Comparison of ENCODE assay signal across 1 cellular context in the genomic region with DNA sequence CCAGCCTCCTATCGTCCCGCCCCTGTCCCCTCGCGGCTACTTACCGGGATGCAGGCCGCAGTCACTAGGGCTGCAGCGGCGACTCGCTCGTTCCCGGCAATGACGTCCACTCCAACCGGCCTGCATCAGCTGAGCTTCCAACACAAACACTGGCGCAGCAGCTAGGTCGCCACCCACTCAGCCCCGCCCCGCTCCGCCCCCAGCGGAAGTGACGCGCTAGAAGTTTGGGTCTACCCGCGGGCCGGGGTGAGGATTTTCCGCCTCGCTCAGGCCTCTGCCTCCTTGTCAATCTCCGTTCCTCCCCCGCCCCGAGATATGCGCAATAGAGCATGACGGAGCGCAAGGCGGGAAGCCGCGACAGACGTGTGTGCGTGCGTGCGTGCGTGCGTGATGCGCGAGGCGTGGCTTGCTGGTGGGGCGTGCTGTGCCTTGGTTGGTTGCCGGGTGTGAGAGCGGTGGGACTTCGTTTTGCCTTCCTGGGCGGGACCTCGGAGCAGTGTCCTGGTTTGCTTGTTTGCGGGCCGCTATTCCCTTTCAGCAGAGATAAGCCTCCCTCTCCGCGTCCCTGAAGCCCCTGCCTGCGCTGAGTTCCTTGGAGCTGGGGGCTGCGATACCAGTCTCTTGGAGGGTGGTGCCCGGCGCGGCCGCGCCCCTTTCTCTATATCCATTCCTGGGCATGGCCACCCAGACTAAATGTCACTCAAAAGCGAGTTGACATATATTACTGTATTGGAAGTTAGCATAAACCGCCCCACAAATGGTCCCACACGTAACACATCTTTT.
TF ChIP-seq lines count a peak whose summit lies in the region.

Gene PNPLA8 (minus strand): TSS at position 151 of the 783 bp plus-strand sequence. CDS start 10,644 bp downstream, outside the sequence.

TF ChIP-seq in HEK293, 187 proteins besides CTCF, POLR2A, EP300 and RAD21 (continued from another document and continues in another):
- TF ChIP-seq ZBTB26 (tag by site-specific recombination; optimal IDR thresholded peaks at IDR 0.05) (peak; percentile 91), ZNF488 (tag by site-specific recombination; IDR thresholded peaks at IDR 0.05) (no peak), ZNF132 (tag by site-specific recombination; IDR thresholded peaks at IDR 0.05; ENCODE audit: borderline replicate concordance) (no peak), ZNF544 (tag by site-specific recombination; IDR thresholded peaks at IDR 0.05) (no peak), ZNF2 (tag by site-specific recombination; IDR thresholded peaks at IDR 0.05) (no peak), BCL11A (tag by site-specific recombination; IDR thresholded peaks at IDR 0.05; ENCODE audit: low read depth) (0 out of 2 replicates have a peak, but pooled peaks have one; percentile 71), ZNF571 (tag by site-specific recombination; IDR thresholded peaks at IDR 0.05) (no peak), SETDB1 (IDR thresholded peaks at IDR 0.05; ENCODE audit: insufficient read length, low read length) (no peak), OSR2 (tag by site-specific recombination; IDR thresholded peaks at IDR 0.05) (no peak), GLIS2 (tag by site-specific recombination; IDR thresholded peaks at IDR 0.05) (no peak; the same call in 1 of the 2 replicates), ZNF560 (tag by site-specific recombination; IDR thresholded peaks at IDR 0.05; ENCODE audit: borderline replicate concordance) (no peak), ZNF184 (tag by site-specific recombination; IDR thresholded peaks at IDR 0.05) (no peak), ZNF785 (tag by site-specific recombination; IDR thresholded peaks at IDR 0.05) (no peak), ZSCAN30 (tag by site-specific recombination; IDR thresholded peaks at IDR 0.05) (no peak), PRDM1 (tag by site-specific recombination; IDR thresholded peaks at IDR 0.05) (no peak), SP2 (tag by site-specific recombination; IDR thresholded peaks at IDR 0.05) (peak; percentile 95), ZNF10 (tag by site-specific recombination; IDR thresholded peaks at IDR 0.05) (no peak), MEIS1 (CRISPR knock-in tag; IDR thresholded peaks at IDR 0.05; ENCODE audit: borderline replicate concordance) (no peak), ZNF16 (tag by site-specific recombination; IDR thresholded peaks at IDR 0.05; ENCODE audit: low read depth) (no peak), TRIM28 (IDR thresholded peaks at IDR 0.05; ENCODE audit: borderline replicate concordance, low read length) (no peak), ZFP41 (tag by site-specific recombination; IDR thresholded peaks at IDR 0.05; ENCODE audit: borderline replicate concordance) (no peak), REPIN1 (tag by site-specific recombination; IDR thresholded peaks at IDR 0.05; ENCODE audit: low read depth) (no peak), ZNF830 (tag by site-specific recombination; IDR thresholded peaks at IDR 0.05; ENCODE audit: low read depth) (no peak), ZNF664 (tag by site-specific recombination; IDR thresholded peaks at IDR 0.05) (no peak), ZNF146 (tag by site-specific recombination; IDR thresholded peaks at IDR 0.05) (no peak), ZNF239 (tag by site-specific recombination; IDR thresholded peaks at IDR 0.05) (no peak), ZNF18 (tag by site-specific recombination; IDR thresholded peaks at IDR 0.05) (peak; percentile 24; the same call in 1 of the 2 replicates), ZNF600 (tag by site-specific recombination; IDR thresholded peaks at IDR 0.05) (peak; percentile 98), KLF8 (tag by site-specific recombination; IDR thresholded peaks at IDR 0.05) (peak; percentile 92), ZNF555 (tag by site-specific recombination; conservative IDR thresholded peaks at IDR 0.05) (no peak), ZNF501 (tag by site-specific recombination; IDR thresholded peaks at IDR 0.05) (no peak; the same call in 1 of the 2 replicates), ZNF24 (tag by site-specific recombination; IDR thresholded peaks at IDR 0.05) (peak; percentile 12; the same call in 1 of the 2 replicates), ZNF223 (tag by site-specific recombination; IDR thresholded peaks at IDR 0.05) (no peak), ZBTB7A (tag by site-specific recombination; IDR thresholded peaks at IDR 0.05; ENCODE audit: low read depth) (no peak), ZNF335 (tag by site-specific recombination; conservative IDR thresholded peaks at IDR 0.05) (peak; percentile 93), ZNF549 (tag by site-specific recombination; IDR thresholded peaks at IDR 0.05) (no peak), MZF1 (tag by site-specific recombination; IDR thresholded peaks at IDR 0.05; ENCODE audit: borderline replicate concordance) (no peak; the same call in 1 of the 2 replicates), ZNF221 (tag by site-specific recombination; IDR thresholded peaks at IDR 0.05; ENCODE audit: borderline replicate concordance) (no peak), ZNF768 (tag by site-specific recombination; IDR thresholded peaks at IDR 0.05) (no peak), ZNF19 (tag by site-specific recombination; IDR thresholded peaks at IDR 0.05; ENCODE audit: low read depth) (no peak)
- TF ChIP-seq, protein P1, sequence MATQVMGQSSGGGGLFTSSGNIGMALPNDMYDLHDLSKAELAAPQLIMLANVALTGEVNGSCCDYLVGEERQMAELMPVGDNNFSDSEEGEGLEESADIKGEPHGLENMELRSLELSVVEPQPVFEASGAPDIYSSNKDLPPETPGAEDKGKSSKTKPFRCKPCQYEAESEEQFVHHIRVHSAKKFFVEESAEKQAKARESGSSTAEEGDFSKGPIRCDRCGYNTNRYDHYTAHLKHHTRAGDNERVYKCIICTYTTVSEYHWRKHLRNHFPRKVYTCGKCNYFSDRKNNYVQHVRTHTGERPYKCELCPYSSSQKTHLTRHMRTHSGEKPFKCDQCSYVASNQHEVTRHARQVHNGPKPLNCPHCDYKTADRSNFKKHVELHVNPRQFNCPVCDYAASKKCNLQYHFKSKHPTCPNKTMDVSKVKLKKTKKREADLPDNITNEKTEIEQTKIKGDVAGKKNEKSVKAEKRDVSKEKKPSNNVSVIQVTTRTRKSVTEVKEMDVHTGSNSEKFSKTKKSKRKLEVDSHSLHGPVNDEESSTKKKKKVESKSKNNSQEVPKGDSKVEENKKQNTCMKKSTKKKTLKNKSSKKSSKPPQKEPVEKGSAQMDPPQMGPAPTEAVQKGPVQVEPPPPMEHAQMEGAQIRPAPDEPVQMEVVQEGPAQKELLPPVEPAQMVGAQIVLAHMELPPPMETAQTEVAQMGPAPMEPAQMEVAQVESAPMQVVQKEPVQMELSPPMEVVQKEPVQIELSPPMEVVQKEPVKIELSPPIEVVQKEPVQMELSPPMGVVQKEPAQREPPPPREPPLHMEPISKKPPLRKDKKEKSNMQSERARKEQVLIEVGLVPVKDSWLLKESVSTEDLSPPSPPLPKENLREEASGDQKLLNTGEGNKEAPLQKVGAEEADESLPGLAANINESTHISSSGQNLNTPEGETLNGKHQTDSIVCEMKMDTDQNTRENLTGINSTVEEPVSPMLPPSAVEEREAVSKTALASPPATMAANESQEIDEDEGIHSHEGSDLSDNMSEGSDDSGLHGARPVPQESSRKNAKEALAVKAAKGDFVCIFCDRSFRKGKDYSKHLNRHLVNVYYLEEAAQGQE (tag by site-specific recombination; IDR thresholded peaks at IDR 0.05), result 0 out of 2 replicates have a peak, but pooled peaks have one; percentile 47
- TF ChIP-seq, protein P2, sequence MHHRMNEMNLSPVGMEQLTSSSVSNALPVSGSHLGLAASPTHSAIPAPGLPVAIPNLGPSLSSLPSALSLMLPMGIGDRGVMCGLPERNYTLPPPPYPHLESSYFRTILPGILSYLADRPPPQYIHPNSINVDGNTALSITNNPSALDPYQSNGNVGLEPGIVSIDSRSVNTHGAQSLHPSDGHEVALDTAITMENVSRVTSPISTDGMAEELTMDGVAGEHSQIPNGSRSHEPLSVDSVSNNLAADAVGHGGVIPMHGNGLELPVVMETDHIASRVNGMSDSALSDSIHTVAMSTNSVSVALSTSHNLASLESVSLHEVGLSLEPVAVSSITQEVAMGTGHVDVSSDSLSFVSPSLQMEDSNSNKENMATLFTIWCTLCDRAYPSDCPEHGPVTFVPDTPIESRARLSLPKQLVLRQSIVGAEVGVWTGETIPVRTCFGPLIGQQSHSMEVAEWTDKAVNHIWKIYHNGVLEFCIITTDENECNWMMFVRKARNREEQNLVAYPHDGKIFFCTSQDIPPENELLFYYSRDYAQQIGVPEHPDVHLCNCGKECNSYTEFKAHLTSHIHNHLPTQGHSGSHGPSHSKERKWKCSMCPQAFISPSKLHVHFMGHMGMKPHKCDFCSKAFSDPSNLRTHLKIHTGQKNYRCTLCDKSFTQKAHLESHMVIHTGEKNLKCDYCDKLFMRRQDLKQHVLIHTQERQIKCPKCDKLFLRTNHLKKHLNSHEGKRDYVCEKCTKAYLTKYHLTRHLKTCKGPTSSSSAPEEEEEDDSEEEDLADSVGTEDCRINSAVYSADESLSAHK (tag by site-specific recombination; IDR thresholded peaks at IDR 0.05), result no peak
- TF ChIP-seq, protein P3, sequence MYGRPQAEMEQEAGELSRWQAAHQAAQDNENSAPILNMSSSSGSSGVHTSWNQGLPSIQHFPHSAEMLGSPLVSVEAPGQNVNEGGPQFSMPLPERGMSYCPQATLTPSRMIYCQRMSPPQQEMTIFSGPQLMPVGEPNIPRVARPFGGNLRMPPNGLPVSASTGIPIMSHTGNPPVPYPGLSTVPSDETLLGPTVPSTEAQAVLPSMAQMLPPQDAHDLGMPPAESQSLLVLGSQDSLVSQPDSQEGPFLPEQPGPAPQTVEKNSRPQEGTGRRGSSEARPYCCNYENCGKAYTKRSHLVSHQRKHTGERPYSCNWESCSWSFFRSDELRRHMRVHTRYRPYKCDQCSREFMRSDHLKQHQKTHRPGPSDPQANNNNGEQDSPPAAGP (tag by site-specific recombination; IDR thresholded peaks at IDR 0.05), result peak; percentile 18; the same call in 1 of the 2 replicates
- TF ChIP-seq, protein P4, sequence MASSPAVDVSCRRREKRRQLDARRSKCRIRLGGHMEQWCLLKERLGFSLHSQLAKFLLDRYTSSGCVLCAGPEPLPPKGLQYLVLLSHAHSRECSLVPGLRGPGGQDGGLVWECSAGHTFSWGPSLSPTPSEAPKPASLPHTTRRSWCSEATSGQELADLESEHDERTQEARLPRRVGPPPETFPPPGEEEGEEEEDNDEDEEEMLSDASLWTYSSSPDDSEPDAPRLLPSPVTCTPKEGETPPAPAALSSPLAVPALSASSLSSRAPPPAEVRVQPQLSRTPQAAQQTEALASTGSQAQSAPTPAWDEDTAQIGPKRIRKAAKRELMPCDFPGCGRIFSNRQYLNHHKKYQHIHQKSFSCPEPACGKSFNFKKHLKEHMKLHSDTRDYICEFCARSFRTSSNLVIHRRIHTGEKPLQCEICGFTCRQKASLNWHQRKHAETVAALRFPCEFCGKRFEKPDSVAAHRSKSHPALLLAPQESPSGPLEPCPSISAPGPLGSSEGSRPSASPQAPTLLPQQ (tag by site-specific recombination; IDR thresholded peaks at IDR 0.05), result no peak
- TF ChIP-seq, protein P5, sequence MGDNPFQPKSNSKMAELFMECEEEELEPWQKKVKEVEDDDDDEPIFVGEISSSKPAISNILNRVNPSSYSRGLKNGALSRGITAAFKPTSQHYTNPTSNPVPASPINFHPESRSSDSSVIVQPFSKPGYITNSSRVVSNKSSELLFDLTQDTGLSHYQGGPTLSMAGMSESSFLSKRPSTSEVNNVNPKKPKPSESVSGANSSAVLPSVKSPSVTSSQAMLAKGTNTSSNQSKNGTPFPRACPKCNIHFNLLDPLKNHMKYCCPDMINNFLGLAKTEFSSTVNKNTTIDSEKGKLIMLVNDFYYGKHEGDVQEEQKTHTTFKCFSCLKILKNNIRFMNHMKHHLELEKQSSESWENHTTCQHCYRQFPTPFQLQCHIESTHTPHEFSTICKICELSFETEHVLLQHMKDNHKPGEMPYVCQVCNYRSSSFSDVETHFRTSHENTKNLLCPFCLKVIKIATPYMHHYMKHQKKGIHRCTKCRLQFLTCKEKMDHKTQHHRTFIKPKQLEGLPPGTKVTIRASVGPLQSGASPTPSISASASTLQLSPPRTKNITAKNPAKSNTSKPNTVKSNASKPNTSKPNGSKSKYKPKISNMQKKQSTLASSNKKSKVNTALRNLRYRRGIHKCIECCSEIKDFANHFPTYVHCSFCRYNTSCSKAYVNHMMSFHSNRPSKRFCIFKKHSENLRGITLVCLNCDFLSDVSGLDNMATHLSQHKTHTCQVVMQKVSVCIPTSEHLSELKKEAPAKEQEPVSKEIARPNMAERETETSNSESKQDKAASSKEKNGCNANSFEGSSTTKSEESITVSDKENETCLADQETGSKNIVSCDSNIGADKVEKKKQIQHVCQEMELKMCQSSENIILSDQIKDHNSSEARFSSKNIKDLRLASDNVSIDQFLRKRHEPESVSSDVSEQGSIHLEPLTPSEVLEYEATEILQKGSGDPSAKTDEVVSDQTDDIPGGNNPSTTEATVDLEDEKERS (tag by site-specific recombination; IDR thresholded peaks at IDR 0.05), result no peak
- TF ChIP-seq, protein P6, sequence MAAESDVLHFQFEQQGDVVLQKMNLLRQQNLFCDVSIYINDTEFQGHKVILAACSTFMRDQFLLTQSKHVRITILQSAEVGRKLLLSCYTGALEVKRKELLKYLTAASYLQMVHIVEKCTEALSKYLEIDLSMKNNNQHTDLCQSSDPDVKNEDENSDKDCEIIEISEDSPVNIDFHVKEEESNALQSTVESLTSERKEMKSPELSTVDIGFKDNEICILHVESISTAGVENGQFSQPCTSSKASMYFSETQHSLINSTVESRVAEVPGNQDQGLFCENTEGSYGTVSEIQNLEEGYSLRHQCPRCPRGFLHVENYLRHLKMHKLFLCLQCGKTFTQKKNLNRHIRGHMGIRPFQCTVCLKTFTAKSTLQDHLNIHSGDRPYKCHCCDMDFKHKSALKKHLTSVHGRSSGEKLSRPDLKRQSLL (tag by site-specific recombination; IDR thresholded peaks at IDR 0.05), result no peak
